Comparison of ENCODE assay signal across 28 cellular contexts in the genomic region with DNA sequence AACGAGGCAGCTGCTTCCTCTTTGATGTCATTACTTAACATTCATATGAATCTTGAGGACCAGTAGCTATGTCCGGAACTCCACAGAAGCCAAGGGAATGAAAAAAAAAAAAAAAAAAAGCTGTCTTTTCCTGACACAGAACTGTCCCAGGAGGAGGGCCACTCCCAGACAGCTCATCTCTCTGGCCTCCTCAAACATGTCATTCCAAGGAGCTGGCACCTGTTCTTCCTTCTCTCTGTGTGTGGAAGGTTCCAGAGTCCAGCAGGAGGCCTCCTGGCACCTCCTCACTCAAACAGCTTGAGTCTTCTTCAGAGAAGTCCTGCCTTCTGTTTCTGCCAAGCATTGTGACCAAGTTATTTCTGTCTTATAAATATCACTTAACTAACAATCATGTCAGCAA.
DNase-seq lines count a peak whose midpoint lies in the region; ATAC-seq and TF ChIP-seq lines count a peak whose summit lies in the region.
"Had no signal": no experiment of that assay in that cellular context is flagged by ENCODE, and none has a peak within 500 bp of the region (broad histone marks: within the 10 kb centered on the region; RNA-seq: fewer than 3 reads in every experiment).

No MANE protein-coding gene starts in this region.

- H3K36me3 Mint-ChIP-seq in MCF 10A (ENCODE audit: insufficient read depth, unreplicated experiment): no peaks in the 10 kb centered on the region
- peaks cover 2% of the 10 kb centered on the region for H3K36me3 Mint-ChIP-seq in activated CD4-positive, alpha-beta T cell treated with anti-CD3 and anti-CD28 coated beads for 36 hours (ENCODE audit: low read depth)

- CTCF ChIA-PET in MCF 10A (lab: Yijun Ruan, JAX) (interaction anchor here (0.5 to 0.7 kb wide), 2 partner anchors 428 to 899 kb away, joined by 3 read pairs; no protein-coding TSS in a partner anchor), mammary epithelial cell (lab: Charles Lee; ENCODE audit: low non-redundant PET) (no interaction called here)
- CTCF ChIA-PET in activated CD4-positive, alpha-beta T cell treated with anti-CD3 and anti-CD28 coated beads for 36 hours (lab: Charles Lee): interaction anchor here (0.7 kb wide), 1 partner anchor 926 kb away, joined by 3 read pairs; no protein-coding TSS in a partner anchor

- H3K4me3 Mint-ChIP-seq in MCF 10A (ENCODE audit: unreplicated experiment): no peak overlapping the region
- H3K4me3 Mint-ChIP-seq in activated CD4-positive, alpha-beta T cell treated with anti-CD3 and anti-CD28 coated beads for 36 hours: no peak overlapping the region
- H3K4me3 Mint-ChIP-seq: CD4-positive, alpha-beta T cell had no signal

- no peak overlapping the region for H3K4me2 ChIP-seq in mammary epithelial cell (ENCODE audit: insufficient read depth, low read depth, low read length)
- H3K4me2 ChIP-seq: BLaER1 treated with 17β-estradiol and CSF1 and Interleukin-3, amounts not matched to agents 10 nM and 100 nM had no signal

- H3K9me3 ChIP-seq in mammary epithelial cell (replicated peaks; ENCODE audit: insufficient read depth, low read length) (no peaks in the 10 kb centered on the region), MG63 (no peaks in the 10 kb centered on the region)

- H3K9me3 Mint-ChIP-seq in MCF 10A (ENCODE audit: unreplicated experiment): peaks cover 18% of the 10 kb centered on the region
- no peaks in the 10 kb centered on the region for H3K9me3 Mint-ChIP-seq in activated CD4-positive, alpha-beta T cell treated with anti-CD3 and anti-CD28 coated beads for 36 hours (ENCODE audit: low read depth)
- H3K9me3 Mint-ChIP-seq: CD4-positive, alpha-beta T cell had no signal

- H3K4me3 ChIP-seq in mammary epithelial cell (replicated peaks in 1 of 3; ENCODE audit: insufficient read depth in 1 of 3, low read depth in 2 of 3, low read length in 3 of 3) (no peak overlapping the region), MG63 (no peak overlapping the region)
- H3K4me3 ChIP-seq: BLaER1 treated with 17β-estradiol and CSF1 and Interleukin-3, amounts not matched to agents 10 nM and 100 nM; GM12878; SK-N-MC had no signal

- H3K4me1 ChIP-seq in mammary epithelial cell (ENCODE audit: insufficient read depth, low read length): no peaks in the 10 kb centered on the region
- H3K4me1 ChIP-seq: BLaER1 treated with 17β-estradiol and CSF1 and Interleukin-3, amounts not matched to agents 10 nM and 100 nM had no signal

- in situ Hi-C loops in mammary epithelial cell (cut with MboI; ENCODE audit: low sequenced_read_pairs in 2 of 2): no loop called here

- no peak for ATAC-seq in GM21786 (IDR thresholded peaks at IDR 0.05; ENCODE audit: unreplicated experiment)
- ATAC-seq in HG03045 (IDR thresholded peaks at IDR 0.05; ENCODE audit: unreplicated experiment): no peak
- no peak for ATAC-seq in activated CD4-positive, alpha-beta T cell treated with anti-CD3 and anti-CD28 coated beads for 36 hours
- ATAC-seq: GM12878, Panc1 had no signal

- H3K4me1 Mint-ChIP-seq in MCF 10A (ENCODE audit: insufficient read depth, unreplicated experiment): peaks cover 7% of the 10 kb centered on the region
- H3K4me1 Mint-ChIP-seq in activated CD4-positive, alpha-beta T cell treated with anti-CD3 and anti-CD28 coated beads for 36 hours: no peaks in the 10 kb centered on the region

- H3K27me3 ChIP-seq in mammary epithelial cell (ENCODE audit: insufficient read depth, low read length) (no peaks in the 10 kb centered on the region), MG63 (no peaks in the 10 kb centered on the region)
- H3K27me3 ChIP-seq: BLaER1 treated with 17β-estradiol and CSF1 and Interleukin-3, amounts not matched to agents 10 nM and 100 nM had no signal

- DNase-seq in MCF 10A (ENCODE audit: unreplicated experiment) (peak; percentile 16), mammary epithelial cell (no peak), MG63 (peak; percentile 29), kidney tubule cell (ENCODE audit: low spot score) (peak; percentile 20), NOMO-1 treated with DMSO at 0.1 percent for 48 hours (lab: John Stamatoyannopoulos, UW; ENCODE audit: unreplicated experiment) (no peak)
- DNase-seq in activated CD4-positive, alpha-beta T cell treated with anti-CD3 and anti-CD28 coated beads for 36 hours: no peak
- DNase-seq: ACHN; AML-193; CD4-positive, alpha-beta T cell; DMS53; IMR-90; KG1; NCI-H1092 treated with DMSO at 0.1 percent for 48 hours; NCI-H1436; NCI-H187; NCI-H2081 treated with DMSO at 0.1 percent for 48 hours; NCI-H2171; NCI-H226; NCI-H510A; NCI-H69; SHP77 treated with DMSO at 0.1 percent for 48 hours had no signal

- intact Hi-C loops in MCF 10A (cut with micrococcal nuclease) (no loop called here), mammary epithelial cell (cut with micrococcal nuclease) (no loop called here)
- intact Hi-C loops in activated CD4-positive, alpha-beta T cell treated with anti-CD3 and anti-CD28 coated beads for 36 hours (cut with DNase I, micrococcal nuclease): no loop called here

- no peak overlapping the region for H2AFZ ChIP-seq in mammary epithelial cell (ENCODE audit: low read depth, low read length)

- H3K9ac ChIP-seq in mammary epithelial cell (ENCODE audit: insufficient read depth, low read length): no peak overlapping the region
- H3K9ac ChIP-seq: BLaER1 treated with 17β-estradiol and CSF1 and Interleukin-3, amounts not matched to agents 10 nM and 100 nM had no signal

- dilution Hi-C loops in mammary epithelial cell (cut with HindIII; ENCODE audit: low sequenced_read_pairs): no loop called here

- H3K79me2 ChIP-seq in mammary epithelial cell (ENCODE audit: insufficient read depth, low read length): no peaks in the 10 kb centered on the region

- no peaks in the 10 kb centered on the region for H4K20me1 ChIP-seq in mammary epithelial cell (ENCODE audit: insufficient read depth, low read length)
- H4K20me1 ChIP-seq: BLaER1 treated with 17β-estradiol and CSF1 and Interleukin-3, amounts not matched to agents 10 nM and 100 nM had no signal

- POLR2A ChIA-PET in MCF 10A (lab: Yijun Ruan, JAX): no interaction called here
- POLR2A ChIA-PET in activated CD4-positive, alpha-beta T cell treated with anti-CD3 and anti-CD28 coated beads for 36 hours (lab: Charles Lee): no interaction called here

- TF ChIP-seq CTCF in MCF 10A (IDR thresholded peaks at IDR 0.05; ENCODE audit: unreplicated experiment) (no peak), mammary epithelial cell (conservative IDR thresholded peaks at IDR 0.05 in 1 of 2, IDR thresholded peaks at IDR 0.05 in 1 of 2; ENCODE audit: extremely low read depth in 1 of 2, insufficient read depth in 1 of 2, low read depth in 1 of 2, low read length in 2 of 2) (peak in 1 of 2 donors; percentile 37)

- H3K27ac ChIP-seq in mammary epithelial cell (ENCODE audit: insufficient read depth, low read depth, low read length): no peak overlapping the region
- H3K27ac ChIP-seq: 22Rv1; BLaER1 treated with 17β-estradiol and CSF1 and Interleukin-3, amounts not matched to agents 10 nM and 100 nM; SK-N-MC had no signal

- no TSS peak for BruUV-seq in MCF 10A (replicated peaks; lab: Mats Ljungman, UMichigan)
- BruUV-seq in mammary epithelial cell (replicated peaks; lab: Mats Ljungman, UMichigan): no TSS peak

- H3K27me3 Mint-ChIP-seq in MCF 10A (ENCODE audit: insufficient read depth, unreplicated experiment): no peaks in the 10 kb centered on the region
- no peaks in the 10 kb centered on the region for H3K27me3 Mint-ChIP-seq in activated CD4-positive, alpha-beta T cell treated with anti-CD3 and anti-CD28 coated beads for 36 hours
- H3K27me3 Mint-ChIP-seq: CD4-positive, alpha-beta T cell had no signal

- no peak overlapping the region for H3K27ac Mint-ChIP-seq in MCF 10A (ENCODE audit: low read depth, unreplicated experiment)
- H3K27ac Mint-ChIP-seq in activated CD4-positive, alpha-beta T cell treated with anti-CD3 and anti-CD28 coated beads for 36 hours: no peak overlapping the region
- H3K27ac Mint-ChIP-seq: CD4-positive, alpha-beta T cell had no signal

- 55% methylated on average over 2 of the region's 2 CpGs for WGBS in mammary epithelial cell (ENCODE audit: low coverage, missing lambda C conversion rate)

- H3K36me3 ChIP-seq in mammary epithelial cell (ENCODE audit: insufficient read depth, low read length) (no peaks in the 10 kb centered on the region), MG63 (no peaks in the 10 kb centered on the region)

Comparison
In these comparisons a context has a peak if more than half of its experiments do, and no peak if none do; other contexts are left out.
1. DNase-seq: peak in MCF 10A (single experiment), MG63 (single experiment) and kidney tubule cell (single experiment); none in mammary epithelial cell (single experiment), NOMO-1 treated with DMSO at 0.1 percent for 48 hours (single experiment) and activated CD4-positive, alpha-beta T cell treated with anti-CD3 and anti-CD28 coated beads for 36 hours (single experiment).